In the genomic region with DNA sequence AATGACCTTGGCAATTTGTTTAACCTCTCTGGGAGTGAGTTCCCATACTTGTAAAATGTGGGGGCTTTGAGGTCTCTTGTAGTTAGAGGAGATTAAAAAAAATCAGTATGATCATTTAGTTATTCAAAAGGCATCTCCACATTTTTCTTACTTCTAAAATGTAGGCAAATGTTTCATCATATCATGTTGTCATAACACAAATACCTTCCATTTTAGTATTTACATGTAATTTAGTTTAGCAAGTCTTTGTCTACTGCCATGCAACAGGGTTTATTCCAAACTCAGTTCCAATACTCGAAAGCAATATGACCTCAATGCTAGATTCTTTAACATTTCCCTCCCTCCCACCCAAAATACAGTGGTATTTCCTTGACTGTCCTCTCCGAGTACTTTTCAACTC, we compare ENCODE assay signal across 29 cellular contexts.
"Had no signal": no experiment of that assay in that cellular context is flagged by ENCODE, and none has a peak within 500 bp of the region (broad histone marks: within the 10 kb centered on the region; RNA-seq: fewer than 3 reads in every experiment).

No MANE protein-coding gene starts in this region.

- H3K4me1 ChIP-seq: adrenal gland, gastrocnemius medialis, heart left ventricle had no signal

- H3K27ac ChIP-seq: adrenal gland, body of pancreas, foreskin keratinocyte, gastrocnemius medialis, heart left ventricle, WERI-Rb-1 had no signal

- H3K36me3 ChIP-seq: WERI-Rb-1 had no signal

- H3K9me3 ChIP-seq: adrenal gland, body of pancreas, gastrocnemius medialis, heart left ventricle had no signal

- H3K4me3 ChIP-seq: adrenal gland, body of pancreas, gastrocnemius medialis, heart left ventricle had no signal

- H3K27me3 ChIP-seq: adrenal gland, body of pancreas, foreskin keratinocyte, gastrocnemius medialis, heart left ventricle had no signal

- ATAC-seq: activated CD4-positive, CD25-positive, alpha-beta regulatory T cell treated with anti-CD3 and anti-CD28 coated beads, Interleukin-2, amount 50 U/mL, for 24 hours; activated CD8-positive, alpha-beta T cell treated with anti-CD3 and anti-CD28 coated beads for 36 hours; activated T-cell treated with anti-CD3 and anti-CD28 coated beads, Interleukin-2, amount 50 U/mL, for 4 hours; activated T-helper 17 cell treated with anti-CD3 and anti-CD28 coated beads, Interleukin-2, amount 50 U/mL, for 72 hours; body of pancreas; esophagus mucosa; foreskin keratinocyte; gastrocnemius medialis; heart left ventricle; T-helper 17 cell had no signal

- DNase-seq: activated B cell treated with CpG ODN at 0.5 μM for 24 hours; activated CD4-positive, alpha-beta T cell treated with anti-CD3 and anti-CD28 coated beads for 48 hours; activated CD4-positive, alpha-beta T cell treated with anti-CD3 and anti-CD28 coated beads, Interleukin-2, amount 50 U/mL, for 1 hour; activated CD4-positive, alpha-beta T cell treated with anti-CD3 and anti-CD28 coated beads, Interleukin-2, amount 50 U/mL, for 48 hours; activated CD8-positive, alpha-beta memory T cell treated with anti-CD3 and anti-CD28 coated beads for 24 hours; activated CD8-positive, alpha-beta T cell treated with anti-CD3 and anti-CD28 coated beads for 36 hours; activated effector memory CD4-positive, alpha-beta T cell treated with Interleukin-2 at 50 U/mL for 16 hours; activated gamma-delta T cell treated with Interleukin-2 at 50 U/mL for 16 hours; activated naive CD4-positive, alpha-beta T cell treated with anti-CD3 and anti-CD28 coated beads, Interleukin-2, amount 50 U/mL, for 16 hours; activated naive CD4-positive, alpha-beta T cell treated with Interleukin-2 at 50 U/mL for 16 hours; activated T-cell treated with anti-CD3 and anti-CD28 coated beads, Interleukin-2, amount 50 U/mL, for 4 hours; adrenal gland; amygdala; aorta; body of pancreas; caudate nucleus; cortex of kidney; effector CD8-positive, alpha-beta T cell; foreskin keratinocyte; gastrocnemius medialis; glutamatergic neuron; heart left ventricle; T-helper 1 cell; T-helper 17 cell; T1000; WERI-Rb-1 had no signal
